In genomic region chr20:63953764-63954429, GRCh38 we compare ENCODE assay signal across 1 cellular context.
TF ChIP-seq lines count a peak whose summit lies in the region.

No MANE protein-coding gene starts in this region.

TF ChIP-seq in HepG2, 621 proteins besides CTCF, POLR2A, EP300 and RAD21:
- TF ChIP-seq JUNB (CRISPR knock-in tag; IDR thresholded peaks at IDR 0.05; ENCODE audit: borderline replicate concordance) (no peak), ZNF260 (CRISPR knock-in tag; IDR thresholded peaks at IDR 0.05; ENCODE audit: borderline replicate concordance, low read depth) (0 out of 2 replicates have a peak, but pooled peaks have one; percentile 78), REXO4 (CRISPR knock-in tag; IDR thresholded peaks at IDR 0.05; ENCODE audit: borderline replicate concordance) (no peak), PITX1 (CRISPR knock-in tag; IDR thresholded peaks at IDR 0.05) (0 out of 2 replicates have a peak, but pooled peaks have one; percentile 30), TCF12 (IDR thresholded peaks at IDR 0.05) (no peak), TCF12 (CRISPR knock-in tag; IDR thresholded peaks at IDR 0.05) (no peak), AGO2 (optimal IDR thresholded peaks at IDR 0.05; ENCODE audit: low read depth, low read length) (peak; percentile 66), ZNF550 (CRISPR knock-in tag; IDR thresholded peaks at IDR 0.05; ENCODE audit: borderline replicate concordance) (0 out of 2 replicates have a peak, but pooled peaks have one; percentile 73), ZNF83 (CRISPR knock-in tag; IDR thresholded peaks at IDR 0.05; ENCODE audit: borderline replicate concordance) (0 out of 2 replicates have a peak, but pooled peaks have one; percentile 26), POLR2AphosphoS2 (IDR thresholded peaks at IDR 0.05; ENCODE audit: low read depth, low read length) (peak; percentile 32; the same call in 1 of the 2 replicates), TFAP4 (IDR thresholded peaks at IDR 0.05; ENCODE audit: borderline replicate concordance, low read depth) (no peak), SAP130 (CRISPR knock-in tag; IDR thresholded peaks at IDR 0.05; ENCODE audit: low read depth) (no peak), NFIB (CRISPR knock-in tag; IDR thresholded peaks at IDR 0.05; ENCODE audit: borderline replicate concordance) (0 out of 2 replicates have a peak, but pooled peaks have one; percentile 40), LCORL (IDR thresholded peaks at IDR 0.05) (no peak), LCORL (CRISPR knock-in tag; IDR thresholded peaks at IDR 0.05) (no peak), AFF4 (CRISPR knock-in tag; IDR thresholded peaks at IDR 0.05) (0 out of 2 replicates have a peak, but pooled peaks have one; percentile 26), ZNF788 (CRISPR knock-in tag; IDR thresholded peaks at IDR 0.05; ENCODE audit: borderline replicate concordance) (0 out of 2 replicates have a peak, but pooled peaks have one; percentile 23), GABPB1 (CRISPR knock-in tag; IDR thresholded peaks at IDR 0.05) (0 out of 2 replicates have a peak, but pooled peaks have one; percentile 11), NFE2L1 (CRISPR knock-in tag; IDR thresholded peaks at IDR 0.05; ENCODE audit: borderline replicate concordance) (0 out of 2 replicates have a peak, but pooled peaks have one; percentile 35), DNMT1 (CRISPR knock-in tag; IDR thresholded peaks at IDR 0.05) (peak; percentile 63; the same call in 1 of the 2 replicates), ZNF263 (CRISPR knock-in tag; IDR thresholded peaks at IDR 0.05) (peak; percentile 89), AKAP8 (CRISPR knock-in tag; IDR thresholded peaks at IDR 0.05) (peak; percentile 42; the same call in 1 of the 2 replicates), KMT2A (CRISPR knock-in tag; IDR thresholded peaks at IDR 0.05) (0 out of 2 replicates have a peak, but pooled peaks have one; percentile 9), NRL (CRISPR knock-in tag; IDR thresholded peaks at IDR 0.05; ENCODE audit: borderline replicate concordance) (peak; percentile 31; the same call in 1 of the 2 replicates), SALL2 (CRISPR knock-in tag; IDR thresholded peaks at IDR 0.05) (peak; percentile 22; the same call in 1 of the 2 replicates), ZMAT3 (CRISPR knock-in tag; conservative IDR thresholded peaks at IDR 0.05) (no peak), POGK (CRISPR knock-in tag; conservative IDR thresholded peaks at IDR 0.05) (no peak), TRAFD1 (CRISPR knock-in tag; IDR thresholded peaks at IDR 0.05; ENCODE audit: borderline replicate concordance) (peak; percentile 59; the same call in 1 of the 2 replicates), POLR2AphosphoS5 (IDR thresholded peaks at IDR 0.05; ENCODE audit: low read depth, low read length) (0 out of 2 replicates have a peak, but pooled peaks have one; percentile 21), ZNF225 (CRISPR knock-in tag; IDR thresholded peaks at IDR 0.05) (0 out of 2 replicates have a peak, but pooled peaks have one; percentile 17), ZNF839 (CRISPR knock-in tag; IDR thresholded peaks at IDR 0.05; ENCODE audit: borderline replicate concordance) (0 out of 2 replicates have a peak, but pooled peaks have one; percentile 51), PHF20 (CRISPR knock-in tag; IDR thresholded peaks at IDR 0.05) (0 out of 2 replicates have a peak, but pooled peaks have one; percentile 20), ZNF253 (CRISPR knock-in tag; IDR thresholded peaks at IDR 0.05; ENCODE audit: borderline replicate concordance) (0 out of 2 replicates have a peak, but pooled peaks have one; percentile 20), SMAD1 (CRISPR knock-in tag; IDR thresholded peaks at IDR 0.05; ENCODE audit: borderline replicate concordance, low read depth) (peak; percentile 86; the same call in 1 of the 2 replicates), ZNF605 (CRISPR knock-in tag; IDR thresholded peaks at IDR 0.05) (peak; percentile 64; the same call in 1 of the 2 replicates), ZNF572 (CRISPR knock-in tag; IDR thresholded peaks at IDR 0.05) (0 out of 2 replicates have a peak, but pooled peaks have one; percentile 23), HINFP (CRISPR knock-in tag; IDR thresholded peaks at IDR 0.05; ENCODE audit: low read depth) (no peak), SIN3B (IDR thresholded peaks at IDR 0.05; ENCODE audit: low read length) (no peak), ZBTB38 (CRISPR knock-in tag; IDR thresholded peaks at IDR 0.05) (peak; percentile 54), ZNF430 (CRISPR knock-in tag; IDR thresholded peaks at IDR 0.05) (0 out of 2 replicates have a peak, but pooled peaks have one; percentile 15), ZNF782 (CRISPR knock-in tag; IDR thresholded peaks at IDR 0.05; ENCODE audit: borderline replicate concordance) (0 out of 2 replicates have a peak, but pooled peaks have one; percentile 47), ZFP41 (CRISPR knock-in tag; IDR thresholded peaks at IDR 0.05; ENCODE audit: borderline replicate concordance) (0 out of 2 replicates have a peak, but pooled peaks have one; percentile 28), ZNF44 (CRISPR knock-in tag; IDR thresholded peaks at IDR 0.05) (no peak)
